ENCODE assay signal across 1 cellular context in the genomic region with DNA sequence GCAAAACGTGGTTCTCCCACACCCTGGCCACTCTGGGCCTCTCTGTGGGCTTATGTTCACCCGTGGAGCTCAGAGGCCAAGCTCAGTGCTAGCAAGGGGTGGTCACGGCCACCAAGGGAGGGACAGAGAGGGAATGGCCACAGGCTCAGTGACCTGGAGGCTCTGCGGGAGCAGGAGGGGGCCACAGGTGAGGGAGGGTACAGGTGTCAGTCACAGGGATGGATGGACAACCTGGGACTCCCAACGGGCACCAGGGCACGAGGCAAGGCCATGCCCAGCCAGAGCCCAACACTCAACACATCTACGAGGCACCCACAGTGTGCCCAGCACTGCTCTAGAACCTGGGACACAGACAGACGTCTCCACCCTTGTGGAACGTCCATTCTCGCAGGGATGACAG.
TF ChIP-seq lines count a peak whose summit lies in the region.

No MANE protein-coding gene starts in this region.

TF ChIP-seq in H1, 55 proteins besides CTCF, POLR2A, EP300 and RAD21:
- TF ChIP-seq KDM4A (IDR thresholded peaks at IDR 0.05; ENCODE audit: low read depth, low read length, severe bottlenecking) (no peak), RBBP5 (IDR thresholded peaks at IDR 0.05; ENCODE audit: borderline replicate concordance, low read depth, low read length) (no peak), JUND (IDR thresholded peaks at IDR 0.05; ENCODE audit: low read length) (no peak), TAF7 (optimal IDR thresholded peaks at IDR 0.05; ENCODE audit: borderline replicate concordance, low read depth, low read length) (no peak), YY1 (IDR thresholded peaks at IDR 0.05; ENCODE audit: low read depth, low read length) (no peak), TEAD4 (IDR thresholded peaks at IDR 0.05; ENCODE audit: low read depth, low read length) (no peak)
